Comparison of ENCODE assay signal across 5 cellular contexts in the genomic region with DNA sequence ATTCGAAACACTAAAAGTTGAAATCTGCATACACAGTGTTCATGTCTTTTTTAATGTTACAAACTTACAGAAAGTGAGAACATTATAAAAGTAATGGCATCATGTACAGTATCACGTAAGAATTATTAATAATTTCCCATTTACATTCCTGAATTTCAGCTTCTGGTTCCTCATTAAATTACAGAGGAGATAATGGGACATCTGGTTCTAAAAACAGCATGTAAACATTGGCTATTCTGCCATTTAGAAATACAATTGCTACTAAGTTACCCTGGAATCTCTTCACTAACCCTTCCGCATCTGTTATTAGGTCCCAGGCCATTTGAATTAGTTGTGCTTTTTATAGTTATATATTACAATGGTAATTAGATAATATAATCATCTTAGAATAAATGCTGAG.
"Had no signal": no experiment of that assay in that cellular context is flagged by ENCODE, and none has a peak within 500 bp of the region (broad histone marks: within the 10 kb centered on the region; RNA-seq: fewer than 3 reads in every experiment).

No MANE protein-coding gene starts in this region.

- DNase-seq: GM23248, GOT3, H7, KBM-7 had no signal

- ATAC-seq: HepG2 had no signal
